In the genomic region with DNA sequence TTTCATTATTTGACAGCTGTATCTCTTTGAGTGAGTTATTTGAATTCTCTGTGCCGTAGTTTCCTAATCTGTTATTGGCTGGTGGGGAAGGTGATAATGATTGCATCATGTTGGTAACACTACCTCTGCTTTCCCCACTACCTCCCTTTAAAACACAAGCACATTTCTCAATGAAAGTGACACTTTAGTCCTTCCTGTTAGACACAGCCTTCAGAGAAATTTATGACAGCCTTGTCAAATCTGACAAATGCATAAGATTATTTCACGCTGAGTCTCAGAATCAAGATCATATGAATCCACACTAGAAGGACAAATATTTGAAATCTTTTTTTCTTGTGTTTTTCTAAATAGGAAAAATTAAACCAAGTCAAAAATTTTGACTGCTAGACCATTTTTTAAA, we compare ENCODE assay signal across 28 cellular contexts.
"Had no signal": no experiment of that assay in that cellular context is flagged by ENCODE, and none has a peak within 500 bp of the region (broad histone marks: within the 10 kb centered on the region; RNA-seq: fewer than 3 reads in every experiment).

No MANE protein-coding gene starts in this region.

- DNase-seq: colonic mucosa; cortex of kidney; effector CD8-positive, alpha-beta T cell; effector memory CD8-positive, alpha-beta T cell; endodermal cell; erythroblast; esophagus squamous epithelium; foreskin fibroblast; foreskin melanocyte; gastrocnemius medialis; glutamatergic neuron; head of caudate nucleus; heart right ventricle; hippocampal formation; left cardiac atrium; left lung; left ventricle myocardium superior; lower lobe of right lung; mesenchymal stem cell; mucosa of descending colon; naive B cell had no signal

- H3K27ac Mint-ChIP-seq: dendritic cell treated with granulocyte-macrophage colony-stimulating factor and Interleukin-4, amounts not matched to agents 40 ng/mL and 50 ng/mL, for 4 days; effector memory CD8-positive, alpha-beta T cell; endodermal cell; mesothelial cell of epicardium; naive B cell had no signal

- H3K36me3 Mint-ChIP-seq: mesothelial cell of epicardium, naive B cell had no signal

- H3K27me3 Mint-ChIP-seq: dendritic cell treated with granulocyte-macrophage colony-stimulating factor and Interleukin-4, amounts not matched to agents 40 ng/mL and 50 ng/mL, for 4 days; effector memory CD8-positive, alpha-beta T cell; naive B cell had no signal

- H3K4me1 ChIP-seq: colonic mucosa, esophagus squamous epithelium, gastrocnemius medialis, heart right ventricle, left lung, lower lobe of right lung had no signal

- H3K27ac ChIP-seq: colonic mucosa, epithelial cell of prostate, esophagus squamous epithelium, gastrocnemius medialis, heart right ventricle, left lung, lower lobe of right lung had no signal

- ATAC-seq: effector memory CD8-positive, alpha-beta T cell; esophagus mucosa; gastrocnemius medialis; heart right ventricle; left cardiac atrium; left lung; left ventricle myocardium superior; lower lobe of right lung; mucosa of descending colon had no signal

- FAIRE-seq: endometrium, islet of Langerhans, keratinocyte had no signal

- H3K9me3 Mint-ChIP-seq: dendritic cell treated with granulocyte-macrophage colony-stimulating factor and Interleukin-4, amounts not matched to agents 40 ng/mL and 50 ng/mL, for 4 days; mesothelial cell of epicardium; naive B cell had no signal

- H3K4me1 Mint-ChIP-seq: endodermal cell, naive B cell had no signal

- H3K27me3 ChIP-seq: colonic mucosa, esophagus squamous epithelium, gastrocnemius medialis, heart right ventricle, left lung had no signal

- H3K9me3 ChIP-seq: colonic mucosa, esophagus squamous epithelium, gastrocnemius medialis, lower lobe of right lung, mucosa of descending colon had no signal

- H3K4me3 Mint-ChIP-seq: dendritic cell treated with granulocyte-macrophage colony-stimulating factor and Interleukin-4, amounts not matched to agents 40 ng/mL and 50 ng/mL, for 4 days; effector memory CD8-positive, alpha-beta T cell; endodermal cell; mesothelial cell of epicardium; naive B cell had no signal

- H3K36me3 ChIP-seq: colonic mucosa, esophagus squamous epithelium, gastrocnemius medialis, heart right ventricle, left lung, lower lobe of right lung had no signal

- H3K4me3 ChIP-seq: colonic mucosa, esophagus squamous epithelium, gastrocnemius medialis, heart right ventricle, left lung, lower lobe of right lung, mucosa of descending colon had no signal
